In genomic region chr14:69673099-69673498, GRCh38 we compare ENCODE assay signal across 9 cellular contexts.
DNase-seq lines count a peak whose midpoint lies in the region; ATAC-seq and TF ChIP-seq lines count a peak whose summit lies in the region.
"Had no signal": no experiment of that assay in that cellular context is flagged by ENCODE, and none has a peak within 500 bp of the region (broad histone marks: within the 10 kb centered on the region; RNA-seq: fewer than 3 reads in every experiment).

No MANE protein-coding gene starts in this region.

- DNase-seq in GM12864 (ENCODE audit: low read depth) = no peak
- DNase-seq in activated B cell treated with CpG ODN at 0.5 μM for 24 hours = no peak
- no peak for DNase-seq in middle frontal gyrus (ENCODE audit: extremely low spot score, low spot score)
- DNase-seq in smooth muscle cell (lab: John Stamatoyannopoulos, UW; ENCODE audit: unreplicated experiment) = no peak
- DNase-seq in hepatic stellate cell (ENCODE audit: low spot score) = no peak
- DNase-seq: activated CD8-positive, alpha-beta memory T cell treated with anti-CD3 and anti-CD28 coated beads for 24 hours had no signal

- H3K4me3 ChIP-seq in GM12864 (ENCODE audit: low read depth, low read length) (no peak overlapping the region), smooth muscle cell (no peak overlapping the region)

- POLR2A ChIA-PET in activated B cell treated with CpG ODN at 0.5 μM for 24 hours (lab: Charles Lee) = interaction anchor here (0.7 to 2.8 kb wide), 12 partner anchors 11 to 94 kb away, joined by 3 to 25 read pairs (median 4); partner anchors contain the start of genes SRSF5 and SUSD6

- H3K9ac ChIP-seq in smooth muscle cell (ENCODE audit: low read depth) = no peak overlapping the region

- TF ChIP-seq CTCF in GM12864 (IDR thresholded peaks at IDR 0.05; ENCODE audit: low read depth, low read length, missing control alignments) (peak; percentile 11), activated B cell treated with CpG ODN at 0.5 μM for 24 hours (IDR thresholded peaks at IDR 0.05) (no peak), nephron (IDR thresholded peaks at IDR 0.05; ENCODE audit: unreplicated experiment in 3 of 3) (no peak), smooth muscle cell (IDR thresholded peaks at IDR 0.05; ENCODE audit: borderline replicate concordance, insufficient read depth, poor library complexity, severe bottlenecking) (no peak)

- no peak overlapping the region for H3K27ac ChIP-seq in smooth muscle cell (ENCODE audit: low read depth)

- peaks cover 40% of the 10 kb centered on the region for H3K36me3 Mint-ChIP-seq in activated B cell treated with CpG ODN at 0.5 μM for 24 hours (ENCODE audit: low read depth)
- H3K36me3 Mint-ChIP-seq in nephron (ENCODE audit: low read depth) = peaks cover 3% of the 10 kb centered on the region

- no peak overlapping the region for H2AFZ ChIP-seq in smooth muscle cell (ENCODE audit: low read depth)

- no peaks in the 10 kb centered on the region for H3K36me3 ChIP-seq in smooth muscle cell (ENCODE audit: low read depth)

- H3F3A ChIP-seq in smooth muscle cell (ENCODE audit: low read depth) = no peaks in the 10 kb centered on the region

- H3K4me2 ChIP-seq in smooth muscle cell = no peak overlapping the region

- H3K4me1 Mint-ChIP-seq in activated B cell treated with CpG ODN at 0.5 μM for 24 hours (peaks cover 89% of the 10 kb centered on the region), nephron (peaks cover 68% of the 10 kb centered on the region)

- H3K27me3 ChIP-seq in smooth muscle cell (ENCODE audit: low read depth) = no peaks in the 10 kb centered on the region

- H3K9me3 Mint-ChIP-seq in activated B cell treated with CpG ODN at 0.5 μM for 24 hours = no peaks in the 10 kb centered on the region
- H3K9me3 Mint-ChIP-seq in nephron = no peaks in the 10 kb centered on the region

- peak overlapping the region; percentile 86 for H3K27ac Mint-ChIP-seq in activated B cell treated with CpG ODN at 0.5 μM for 24 hours
- peak overlapping the region in 2 of 3 experiments; percentile 65 for H3K27ac Mint-ChIP-seq in nephron

- H4K20me1 ChIP-seq in smooth muscle cell (ENCODE audit: low read depth) = peaks cover 98% of the 10 kb centered on the region

- intact Hi-C loops in activated B cell treated with CpG ODN at 0.5 μM for 24 hours (cut with micrococcal nuclease) = loop anchor here (1.0 to 5.0 kb wide), 5 partner anchors 8 to 58 kb away; no protein-coding TSS in a partner anchor

- H3K79me2 ChIP-seq in smooth muscle cell (ENCODE audit: low read depth) = peaks cover 92% of the 10 kb centered on the region

- H3K27me3 Mint-ChIP-seq in activated B cell treated with CpG ODN at 0.5 μM for 24 hours (no peaks in the 10 kb centered on the region), nephron (ENCODE audit: low read depth) (no peaks in the 10 kb centered on the region)

- CTCF ChIA-PET in activated B cell treated with CpG ODN at 0.5 μM for 24 hours (lab: Charles Lee) = interaction anchor here (1.0 to 1.5 kb wide), 2 partner anchors 9 to 54 kb away, joined by 3 to 6 read pairs; no protein-coding TSS in a partner anchor

- peak; percentile 39 for ATAC-seq in GM21825 (IDR thresholded peaks at IDR 0.05; ENCODE audit: unreplicated experiment)
- ATAC-seq in activated B cell treated with CpG ODN at 0.5 μM for 24 hours (ENCODE audit: low read depth) = peak; percentile 68
- no peak for ATAC-seq in HG03280 (IDR thresholded peaks at IDR 0.05; ENCODE audit: unreplicated experiment)

- H3K9me3 ChIP-seq in smooth muscle cell (replicated peaks; ENCODE audit: low read depth) = no peaks in the 10 kb centered on the region

- H3K4me3 Mint-ChIP-seq in activated B cell treated with CpG ODN at 0.5 μM for 24 hours = peak overlapping the region; percentile 33
- no peak overlapping the region for H3K4me3 Mint-ChIP-seq in nephron

- H3K4me1 ChIP-seq in smooth muscle cell (ENCODE audit: low read depth) = peaks cover 13% of the 10 kb centered on the region
